Comparison of ENCODE assay signal across 8 cellular contexts in genomic region chrX:23317799-23318724, GRCh38. TPM values are rescaled to one million over a fixed set of nuclear protein-coding genes. Genes with fewer than 3 reads are reported as not detected.
DNase-seq lines count a peak whose midpoint lies in the region; ATAC-seq and TF ChIP-seq lines count a peak whose summit lies in the region.

No MANE protein-coding gene starts in this region.

- DNase-seq in NCI-H446 treated with DMSO at 0.1 percent for 48 hours (lab: John Stamatoyannopoulos, UW) (peak; percentile 53), astrocyte of the cerebellum (ENCODE audit: low read depth) (no peak), right lobe of liver (no peak), medulla oblongata (ENCODE audit: extremely low spot score) (no peak), DMS114 treated with DMSO at 0.1 percent for 48 hours (lab: John Stamatoyannopoulos, UW; ENCODE audit: unreplicated experiment) (no peak)

- WGBS in right lobe of liver (ENCODE audit: insufficient coverage, low coverage, low lambda C conversion rate, missing lambda C conversion rate) = 34% methylated on average over 10 of the region's 11 CpGs

- H3K27me3 ChIP-seq in right lobe of liver = no peaks in the 10 kb centered on the region

- H3K4me1 ChIP-seq in right lobe of liver = no peaks in the 10 kb centered on the region

- intact Hi-C loops in right lobe of liver (cut with DNase I) = no loop called here

- no peaks in the 10 kb centered on the region for H3K36me3 ChIP-seq in right lobe of liver

- no peak for TF ChIP-seq POLR2A in right lobe of liver (IDR thresholded peaks at IDR 0.05)

- H3K9me3 ChIP-seq in right lobe of liver = no peaks in the 10 kb centered on the region

- in situ Hi-C loops in astrocyte of the cerebellum (cut with HindIII; ENCODE audit: low sequenced_read_pairs) = no loop called here

- peak; percentile 86 for ATAC-seq in HG02571 (IDR thresholded peaks at IDR 0.05; ENCODE audit: unreplicated experiment)
- ATAC-seq in right lobe of liver = peak; percentile 35 to 78 (median 70)

- H3K27ac ChIP-seq in 22Rv1 = no peak overlapping the region
- H3K27ac ChIP-seq in right lobe of liver = no peak overlapping the region

- H3K4me3 ChIP-seq in astrocyte of the cerebellum (ENCODE audit: low read depth, low read length) (no peak overlapping the region), right lobe of liver (no peak overlapping the region)

- peak; percentile 81 for TF ChIP-seq CTCF in 22Rv1 (IDR thresholded peaks at IDR 0.05)
- TF ChIP-seq CTCF in GM12873 (IDR thresholded peaks at IDR 0.05; ENCODE audit: insufficient read depth, low read depth, low read length, missing control alignments) = peak; percentile 98
- TF ChIP-seq CTCF in astrocyte of the cerebellum (IDR thresholded peaks at IDR 0.05; ENCODE audit: low read depth, low read length, missing control alignments) = peak; percentile 65
- TF ChIP-seq CTCF in right lobe of liver (IDR thresholded peaks at IDR 0.05) = peak; percentile 35 to 80 (median 70)

RNA-seq across cellular contexts. Expression of gene PTCHD1, which starts 16.6 kb away (rescaled TPM):
- total RNA-seq in right lobe of liver = under 1 TPM in 2 of 6 experiments, not detected in 4; under 0.01 to 0.02 TPM
